Comparison of ENCODE assay signal across 2 cellular contexts in the genomic region with DNA sequence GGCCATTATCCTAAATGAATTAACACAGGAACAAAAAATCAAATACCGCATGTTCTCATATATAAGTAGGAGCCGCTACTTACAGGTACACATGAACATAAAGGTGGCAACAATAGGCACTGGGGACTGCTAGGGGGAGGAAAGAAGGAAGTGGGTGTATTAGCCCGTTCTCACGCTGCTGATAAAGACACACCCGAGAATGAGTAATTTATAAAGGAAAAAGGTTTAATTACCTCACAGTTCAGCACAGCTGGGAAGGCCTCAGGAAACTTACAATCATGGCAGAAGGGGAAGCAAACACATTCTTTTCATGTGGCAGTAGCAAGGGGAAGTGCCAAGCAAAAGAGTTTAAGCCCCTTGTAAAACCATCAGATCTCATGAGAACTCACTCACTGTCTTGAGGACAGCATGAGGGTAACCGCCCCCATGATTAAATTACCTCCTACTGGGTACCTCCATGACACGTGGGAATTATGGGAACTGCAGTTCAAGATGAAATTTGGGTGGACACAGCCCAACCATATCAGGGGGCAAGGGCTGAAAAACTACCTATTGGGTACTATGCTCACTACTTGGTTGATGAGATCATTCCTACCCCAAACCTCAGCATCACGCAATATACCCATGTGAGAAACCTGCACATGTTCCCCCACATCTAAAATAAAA.
TF ChIP-seq lines count a peak whose summit lies in the region.

No MANE protein-coding gene starts in this region.

TF ChIP-seq in A549, 52 proteins besides CTCF, POLR2A, EP300 and RAD21:
- TF ChIP-seq, protein P1, sequence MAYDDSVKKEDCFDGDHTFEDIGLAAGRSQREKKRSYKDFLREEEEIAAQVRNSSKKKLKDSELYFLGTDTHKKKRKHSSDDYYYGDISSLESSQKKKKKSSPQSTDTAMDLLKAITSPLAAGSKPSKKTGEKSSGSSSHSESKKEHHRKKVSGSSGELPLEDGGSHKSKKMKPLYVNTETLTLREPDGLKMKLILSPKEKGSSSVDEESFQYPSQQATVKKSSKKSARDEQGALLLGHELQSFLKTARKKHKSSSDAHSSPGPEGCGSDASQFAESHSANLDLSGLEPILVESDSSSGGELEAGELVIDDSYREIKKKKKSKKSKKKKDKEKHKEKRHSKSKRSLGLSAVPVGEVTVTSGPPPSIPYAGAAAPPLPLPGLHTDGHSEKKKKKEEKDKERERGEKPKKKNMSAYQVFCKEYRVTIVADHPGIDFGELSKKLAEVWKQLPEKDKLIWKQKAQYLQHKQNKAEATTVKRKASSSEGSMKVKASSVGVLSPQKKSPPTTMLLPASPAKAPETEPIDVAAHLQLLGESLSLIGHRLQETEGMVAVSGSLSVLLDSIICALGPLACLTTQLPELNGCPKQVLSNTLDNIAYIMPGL (CRISPR knock-in tag; IDR thresholded peaks at IDR 0.05; ENCODE audit: borderline replicate concordance) = no peak
- TF ChIP-seq MYC (IDR thresholded peaks at IDR 0.05; ENCODE audit: borderline replicate concordance, low read length) (no peak), HOXA7 (CRISPR knock-in tag; IDR thresholded peaks at IDR 0.05) (no peak), FOSB (CRISPR knock-in tag; IDR thresholded peaks at IDR 0.05) (no peak), RCOR1 (IDR thresholded peaks at IDR 0.05; ENCODE audit: low read depth, low read length) (no peak), EHF (CRISPR knock-in tag; IDR thresholded peaks at IDR 0.05) (no peak), KDM5A (IDR thresholded peaks at IDR 0.05) (no peak), JUN (IDR thresholded peaks at IDR 0.05) (no peak), FOXS1 (CRISPR knock-in tag; IDR thresholded peaks at IDR 0.05) (no peak), TP53 (CRISPR knock-in tag; IDR thresholded peaks at IDR 0.05) (no peak), MAFK (IDR thresholded peaks at IDR 0.05; ENCODE audit: partially characterized antibody) (no peak), RARB (CRISPR knock-in tag; IDR thresholded peaks at IDR 0.05) (no peak)
- TF ChIP-seq, protein P2, sequence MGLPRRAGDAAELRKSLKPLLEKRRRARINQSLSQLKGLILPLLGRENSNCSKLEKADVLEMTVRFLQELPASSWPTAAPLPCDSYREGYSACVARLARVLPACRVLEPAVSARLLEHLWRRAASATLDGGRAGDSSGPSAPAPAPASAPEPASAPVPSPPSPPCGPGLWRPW (IDR thresholded peaks at IDR 0.05) = no peak
- TF ChIP-seq, protein P3, sequence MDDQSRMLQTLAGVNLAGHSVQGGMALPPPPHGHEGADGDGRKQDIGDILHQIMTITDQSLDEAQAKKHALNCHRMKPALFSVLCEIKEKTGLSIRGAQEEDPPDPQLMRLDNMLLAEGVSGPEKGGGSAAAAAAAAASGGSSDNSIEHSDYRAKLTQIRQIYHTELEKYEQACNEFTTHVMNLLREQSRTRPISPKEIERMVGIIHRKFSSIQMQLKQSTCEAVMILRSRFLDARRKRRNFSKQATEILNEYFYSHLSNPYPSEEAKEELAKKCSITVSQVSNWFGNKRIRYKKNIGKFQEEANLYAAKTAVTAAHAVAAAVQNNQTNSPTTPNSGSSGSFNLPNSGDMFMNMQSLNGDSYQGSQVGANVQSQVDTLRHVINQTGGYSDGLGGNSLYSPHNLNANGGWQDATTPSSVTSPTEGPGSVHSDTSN (IDR thresholded peaks at IDR 0.05) = no peak
- TF ChIP-seq, protein P4, sequence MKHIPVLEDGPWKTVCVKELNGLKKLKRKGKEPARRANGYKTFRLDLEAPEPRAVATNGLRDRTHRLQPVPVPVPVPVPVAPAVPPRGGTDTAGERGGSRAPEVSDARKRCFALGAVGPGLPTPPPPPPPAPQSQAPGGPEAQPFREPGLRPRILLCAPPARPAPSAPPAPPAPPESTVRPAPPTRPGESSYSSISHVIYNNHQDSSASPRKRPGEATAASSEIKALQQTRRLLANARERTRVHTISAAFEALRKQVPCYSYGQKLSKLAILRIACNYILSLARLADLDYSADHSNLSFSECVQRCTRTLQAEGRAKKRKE (CRISPR knock-in tag; IDR thresholded peaks at IDR 0.05; ENCODE audit: low read depth) = no peak
TF ChIP-seq in A549: peak in this region for 0.

TF ChIP-seq in GM23338, 12 proteins besides CTCF, POLR2A, EP300 and RAD21:
- TF ChIP-seq CREB1 (CRISPR knock-in tag; IDR thresholded peaks at IDR 0.05; ENCODE audit: low read depth) = no peak
